ENCODE assay signal across 19 cellular contexts in genomic region chr6:35967059-35967769, GRCh38. TPM values are rescaled to one million over a fixed set of nuclear protein-coding genes. Genes with fewer than 3 reads are reported as not detected.
DNase-seq lines count a peak whose midpoint lies in the region; ATAC-seq and TF ChIP-seq lines count a peak whose summit lies in the region.
"Had no signal": no experiment of that assay in that cellular context is flagged by ENCODE, and none has a peak within 500 bp of the region (broad histone marks: within the 10 kb centered on the region; RNA-seq: fewer than 3 reads in every experiment).

No MANE protein-coding gene starts in this region.

- H3K27ac ChIP-seq in left lung, result no peak overlapping the region
- H3K27ac ChIP-seq: foreskin keratinocyte had no signal

- no peak overlapping the region for H3K27ac Mint-ChIP-seq in activated CD8-positive, alpha-beta T cell treated with anti-CD3 and anti-CD28 coated beads, Interleukin-2, amount 10 ng/mL, durations not matched to agents 7 days and 5 days
- H3K27ac Mint-ChIP-seq: memory B cell had no signal

- no peaks in the 10 kb centered on the region for H3K27me3 ChIP-seq in left lung

- peak; percentile 48 for DNase-seq in Ammon's horn (ENCODE audit: low spot score)
- DNase-seq in HuH-7 (ENCODE audit: low spot score), result peak; percentile 12
- DNase-seq in SW480 (ENCODE audit: low spot score), result peak; percentile 9
- no peak for DNase-seq in left lung
- no peak for DNase-seq in dedifferentiated amniotic fluid mesenchymal stem cell (ENCODE audit: extremely low spot score)
- DNase-seq in NCI-H226, result no peak
- no peak for DNase-seq in activated CD8-positive, alpha-beta T cell treated with anti-CD3 and anti-CD28 coated beads, Interleukin-2, amount 10 ng/mL, durations not matched to agents 7 days and 5 days
- DNase-seq in hepatic stellate cell (ENCODE audit: low spot score), result no peak
- DNase-seq: activated CD8-positive, alpha-beta memory T cell treated with anti-CD3 and anti-CD28 coated beads, Interleukin-2, amount 50 U/mL, for 48 hours; activated gamma-delta T cell treated with Interleukin-2 at 50 U/mL for 16 hours; foreskin keratinocyte; NCI-H2029 treated with DMSO at 0.1 percent for 48 hours; SIG-M5 had no signal

- CTCF ChIA-PET in activated CD8-positive, alpha-beta T cell treated with anti-CD3 and anti-CD28 coated beads, Interleukin-2, amount 10 ng/mL, durations not matched to agents 7 days and 5 days (lab: Charles Lee), result interaction anchor here (0.7 kb wide), 1 partner anchor 127 kb away, joined by 3 read pairs; no protein-coding TSS in a partner anchor

- peaks cover 12% of the 10 kb centered on the region for H3K27me3 Mint-ChIP-seq in activated CD8-positive, alpha-beta T cell treated with anti-CD3 and anti-CD28 coated beads, Interleukin-2, amount 10 ng/mL, durations not matched to agents 7 days and 5 days (ENCODE audit: low read depth)

- intact Hi-C loops in left lung (cut with DNase I), result no loop called here

- H3K4me1 Mint-ChIP-seq in activated CD8-positive, alpha-beta T cell treated with anti-CD3 and anti-CD28 coated beads, Interleukin-2, amount 10 ng/mL, durations not matched to agents 7 days and 5 days (ENCODE audit: low read depth), result no peaks in the 10 kb centered on the region
- H3K4me1 Mint-ChIP-seq: memory B cell had no signal

- H3K4me3 Mint-ChIP-seq in activated CD8-positive, alpha-beta T cell treated with anti-CD3 and anti-CD28 coated beads, Interleukin-2, amount 10 ng/mL, durations not matched to agents 7 days and 5 days, result no peak overlapping the region
- H3K4me3 Mint-ChIP-seq: memory B cell had no signal

- POLR2A ChIA-PET in activated CD8-positive, alpha-beta T cell treated with anti-CD3 and anti-CD28 coated beads, Interleukin-2, amount 10 ng/mL, durations not matched to agents 7 days and 5 days (lab: Charles Lee), result no interaction called here

- TF ChIP-seq CTCF in left lung (IDR thresholded peaks at IDR 0.05), result no peak

- ATAC-seq in left lung, result peak; percentile 54
- no peak for ATAC-seq in activated CD8-positive, alpha-beta T cell treated with anti-CD3 and anti-CD28 coated beads, Interleukin-2, amount 10 ng/mL, durations not matched to agents 7 days and 5 days
- ATAC-seq: foreskin keratinocyte, HCT116, sciatic nerve had no signal

- no peaks in the 10 kb centered on the region for H3K36me3 Mint-ChIP-seq in activated CD8-positive, alpha-beta T cell treated with anti-CD3 and anti-CD28 coated beads, Interleukin-2, amount 10 ng/mL, durations not matched to agents 7 days and 5 days (ENCODE audit: low read depth)
- H3K36me3 Mint-ChIP-seq: memory B cell had no signal

- no peak overlapping the region for H3K4me3 ChIP-seq in left lung

- no peaks in the 10 kb centered on the region for H3K4me1 ChIP-seq in left lung
- H3K4me1 ChIP-seq: foreskin keratinocyte had no signal

- H3K9me3 ChIP-seq in left lung, result no peaks in the 10 kb centered on the region

- H3K9me3 Mint-ChIP-seq in activated CD8-positive, alpha-beta T cell treated with anti-CD3 and anti-CD28 coated beads, Interleukin-2, amount 10 ng/mL, durations not matched to agents 7 days and 5 days (ENCODE audit: insufficient read depth), result no peaks in the 10 kb centered on the region
- H3K9me3 Mint-ChIP-seq: memory B cell had no signal

- no peaks in the 10 kb centered on the region for H3K36me3 ChIP-seq in left lung

RNA-seq across cellular contexts. Expression of gene SRPK1, which starts 46.3 kb away (rescaled TPM):
- total RNA-seq in left lung, result 10 to 100 TPM; 34.9 to 47.0 TPM
- total RNA-seq in activated CD8-positive, alpha-beta T cell treated with anti-CD3 and anti-CD28 coated beads, Interleukin-2, amount 10 ng/mL, durations not matched to agents 7 days and 5 days, result 10 to 100 TPM; 81.2 to 86.3 TPM

RNA-seq across cellular contexts. Expression of gene SLC26A8, which starts 57.2 kb away (rescaled TPM):
- 1 to 10 TPM in 1 of 2 donors, not detected in 1; 1.5 TPM for total RNA-seq in left lung
- total RNA-seq in activated CD8-positive, alpha-beta T cell treated with anti-CD3 and anti-CD28 coated beads, Interleukin-2, amount 10 ng/mL, durations not matched to agents 7 days and 5 days, result not detected
- total RNA-seq: endothelial cell of umbilical vein; foreskin keratinocyte; MCF 10A; T-helper 2 cell treated with Interferon-gamma antibody and Interleukin-4, amounts not matched to agents 100 ng/mL and 5 ng/mL, for 36 hours had no signal

Comparison
In these comparisons a context has a peak if more than half of its experiments do, and no peak if none do; other contexts are left out.
1. DNase-seq: peak in Ammon's horn (single experiment), HuH-7 (single experiment) and SW480 (single experiment); none in left lung (0 of 2), dedifferentiated amniotic fluid mesenchymal stem cell (single experiment), NCI-H226 (single experiment), activated CD8-positive, alpha-beta T cell treated with anti-CD3 and anti-CD28 coated beads, Interleukin-2, amount 10 ng/mL, durations not matched to agents 7 days and 5 days (single experiment) and hepatic stellate cell (single experiment).